9 cellular contexts compared by ENCODE assay signal in genomic region chr7:142807855-142808460, GRCh38. TPM values are rescaled to one million over a fixed set of nuclear protein-coding genes. Genes with fewer than 3 reads are reported as not detected.
DNase-seq lines count a peak whose midpoint lies in the region; ATAC-seq and TF ChIP-seq lines count a peak whose summit lies in the region.
"Had no signal": no experiment of that assay in that cellular context is flagged by ENCODE, and none has a peak within 500 bp of the region (broad histone marks: within the 10 kb centered on the region; RNA-seq: fewer than 3 reads in every experiment).

No MANE protein-coding gene starts in this region.

- CTCF ChIA-PET in activated CD4-positive, alpha-beta memory T cell treated with anti-CD3 and anti-CD28 coated beads for 36 hours (lab: Charles Lee), result interaction anchor here (0.8 to 11.6 kb wide), 16 partner anchors 16 to 572 kb away, joined by 3 to 390 read pairs (median 4); no protein-coding TSS in a partner anchor

- peak overlapping the region; percentile 56 for H3K4me3 Mint-ChIP-seq in activated CD4-positive, alpha-beta memory T cell treated with anti-CD3 and anti-CD28 coated beads for 36 hours
- no peak overlapping the region for H3K4me3 Mint-ChIP-seq in CD14-positive monocyte

- 55% methylated on average over 3 of the region's 3 CpGs for WGBS in right cardiac atrium

- DNase-seq in EL (peak; percentile 71), lower lobe of right lung (no peak), CD14-positive monocyte (ENCODE audit: low spot score) (no peak), left ventricle myocardium inferior (no peak), right cardiac atrium (no peak)
- peak; percentile 72 for DNase-seq in activated CD4-positive, alpha-beta memory T cell treated with anti-CD3 and anti-CD28 coated beads for 36 hours
- DNase-seq: NCI-H774 had no signal

- POLR2A ChIA-PET in activated CD4-positive, alpha-beta memory T cell treated with anti-CD3 and anti-CD28 coated beads for 36 hours (lab: Charles Lee), result interaction anchor here (0.6 to 10.8 kb wide), 17 partner anchors 15 to 495 kb away, joined by 3 to 517 read pairs (median 4); partner anchors contain the start of gene CASP2

- H3K4me3 ChIP-seq in lower lobe of right lung (no peak overlapping the region), left ventricle myocardium inferior (no peak overlapping the region), right cardiac atrium (ENCODE audit: low read length) (no peak overlapping the region)

- ATAC-seq in HG03064 (IDR thresholded peaks at IDR 0.05; ENCODE audit: low read depth, unreplicated experiment), result peak; percentile 17
- no peak for ATAC-seq in lower lobe of right lung
- ATAC-seq in GM18517 (IDR thresholded peaks at IDR 0.05; ENCODE audit: unreplicated experiment), result no peak
- no peak for ATAC-seq in right cardiac atrium

- no peaks in the 10 kb centered on the region for H3K27me3 Mint-ChIP-seq in activated CD4-positive, alpha-beta memory T cell treated with anti-CD3 and anti-CD28 coated beads for 36 hours
- peaks cover 7 to 17% (median 7%) of the 10 kb centered on the region in 3 donors for H3K27me3 Mint-ChIP-seq in CD14-positive monocyte (ENCODE audit: low read depth in 3 of 3)

- peaks cover 13% of the 10 kb centered on the region for H3K36me3 Mint-ChIP-seq in activated CD4-positive, alpha-beta memory T cell treated with anti-CD3 and anti-CD28 coated beads for 36 hours
- H3K36me3 Mint-ChIP-seq in CD14-positive monocyte, result no peaks in the 10 kb centered on the region

- peak overlapping the region; percentile 53 for H3K27ac ChIP-seq in lower lobe of right lung
- no peak overlapping the region for H3K27ac ChIP-seq in left ventricle myocardium inferior (replicated peaks)
- no peak overlapping the region for H3K27ac ChIP-seq in right cardiac atrium (ENCODE audit: low read length)

- no peaks in the 10 kb centered on the region for H3K4me1 ChIP-seq in lower lobe of right lung
- H3K4me1 ChIP-seq in left ventricle myocardium inferior, result no peaks in the 10 kb centered on the region
- no peaks in the 10 kb centered on the region for H3K4me1 ChIP-seq in right cardiac atrium (ENCODE audit: control insufficient read depth, insufficient read depth, low read length)

- intact Hi-C loops in activated CD4-positive, alpha-beta memory T cell treated with anti-CD3 and anti-CD28 coated beads for 36 hours (cut with micrococcal nuclease), result loop anchor here (1.0 to 10.0 kb wide), 10 partner anchors 8 to 1253 kb away; partner anchors contain the start of genes AGK, TAS2R38 and ZYX
- intact Hi-C loops in lower lobe of right lung (cut with DNase I) (no loop called here), CD14-positive monocyte (cut with micrococcal nuclease) (no loop called here), left ventricle myocardium inferior (cut with micrococcal nuclease) (no loop called here), right cardiac atrium (cut with DNase I) (no loop called here)

- no peaks in the 10 kb centered on the region for H3K9me3 Mint-ChIP-seq in activated CD4-positive, alpha-beta memory T cell treated with anti-CD3 and anti-CD28 coated beads for 36 hours
- no peaks in the 10 kb centered on the region for H3K9me3 Mint-ChIP-seq in CD14-positive monocyte

- H3K27me3 ChIP-seq in lower lobe of right lung (ENCODE audit: low read depth), result peaks cover 12% of the 10 kb centered on the region
- H3K27me3 ChIP-seq in left ventricle myocardium inferior (ENCODE audit: low read depth), result peaks cover 96% of the 10 kb centered on the region
- H3K27me3 ChIP-seq in right cardiac atrium (ENCODE audit: control insufficient read depth, insufficient read depth), result peaks cover 5% of the 10 kb centered on the region

- TF ChIP-seq CTCF in lower lobe of right lung (IDR thresholded peaks at IDR 0.05) (no peak), CD14-positive monocyte (IDR thresholded peaks at IDR 0.05) (no peak), left ventricle myocardium inferior (IDR thresholded peaks at IDR 0.05; ENCODE audit: borderline replicate concordance) (no peak)

- H3K9me3 ChIP-seq in lower lobe of right lung (no peaks in the 10 kb centered on the region), left ventricle myocardium inferior (replicated peaks) (no peaks in the 10 kb centered on the region), right cardiac atrium (ENCODE audit: control insufficient read depth, low read length) (no peaks in the 10 kb centered on the region)

- H3K36me3 ChIP-seq in lower lobe of right lung (no peaks in the 10 kb centered on the region), left ventricle myocardium inferior (no peaks in the 10 kb centered on the region)

- H3K4me1 Mint-ChIP-seq in activated CD4-positive, alpha-beta memory T cell treated with anti-CD3 and anti-CD28 coated beads for 36 hours (ENCODE audit: low read depth), result peaks cover 97% of the 10 kb centered on the region
- H3K4me1 Mint-ChIP-seq in CD14-positive monocyte, result peaks cover 2% of the 10 kb centered on the region

- H3K27ac Mint-ChIP-seq in activated CD4-positive, alpha-beta memory T cell treated with anti-CD3 and anti-CD28 coated beads for 36 hours, result peak overlapping the region; percentile 100
- H3K27ac Mint-ChIP-seq in CD14-positive monocyte, result peak overlapping the region in 1 of 7 donors; percentile 91

RNA-seq across cellular contexts. Expression of gene PRSS2, which starts 37.2 kb away (rescaled TPM):
- not detected for total RNA-seq in activated CD4-positive, alpha-beta memory T cell treated with anti-CD3 and anti-CD28 coated beads for 36 hours
- not detected for total RNA-seq in lower lobe of right lung
- not detected for polyA plus RNA-seq in CD14-positive monocyte
- not detected for total RNA-seq in left ventricle myocardium inferior
- total RNA-seq in right cardiac atrium, result 1 to 10 TPM in 1 of 4 donors, not detected in 3; 4.0 TPM
- polyA plus RNA-seq in right cardiac atrium, result 0.16 TPM

RNA-seq across cellular contexts. Expression of gene EPHB6, which starts 46.9 kb away (rescaled TPM):
- total RNA-seq in activated CD4-positive, alpha-beta memory T cell treated with anti-CD3 and anti-CD28 coated beads for 36 hours, result 10 to 100 TPM in 1 of 2 experiments, 1 to 10 TPM in 1; 9.5 to 11.0 TPM
- 12.2 TPM for total RNA-seq in lower lobe of right lung
- polyA plus RNA-seq in CD14-positive monocyte, result 1 to 10 TPM; 7.9 to 9.3 TPM
- 4.4 TPM for total RNA-seq in left ventricle myocardium inferior
- total RNA-seq in right cardiac atrium, result 10 to 100 TPM in 1 of 4 donors, 1 to 10 TPM in 3; 3.8 to 11.3 (median 6.7) TPM
- polyA plus RNA-seq in right cardiac atrium, result 6.9 TPM

RNA-seq across cellular contexts. Expression of gene PRSS1, which starts 58.7 kb away (rescaled TPM):
- total RNA-seq in activated CD4-positive, alpha-beta memory T cell treated with anti-CD3 and anti-CD28 coated beads for 36 hours, result not detected
- total RNA-seq in lower lobe of right lung (not detected), left ventricle myocardium inferior (not detected), right cardiac atrium (under 1 TPM in 1 of 4 donors, not detected in 3; 0.61 TPM)
- polyA plus RNA-seq in CD14-positive monocyte (not detected), right cardiac atrium (0.27 TPM)

Comparison
In these comparisons a context has a peak if more than half of its experiments do, and no peak if none do; other contexts are left out.
1. DNase-seq: peak in EL (single experiment) and activated CD4-positive, alpha-beta memory T cell treated with anti-CD3 and anti-CD28 coated beads for 36 hours (single experiment); none in lower lobe of right lung (single experiment), CD14-positive monocyte (single experiment), left ventricle myocardium inferior (single experiment) and right cardiac atrium (0 of 3).